In the genomic region with DNA sequence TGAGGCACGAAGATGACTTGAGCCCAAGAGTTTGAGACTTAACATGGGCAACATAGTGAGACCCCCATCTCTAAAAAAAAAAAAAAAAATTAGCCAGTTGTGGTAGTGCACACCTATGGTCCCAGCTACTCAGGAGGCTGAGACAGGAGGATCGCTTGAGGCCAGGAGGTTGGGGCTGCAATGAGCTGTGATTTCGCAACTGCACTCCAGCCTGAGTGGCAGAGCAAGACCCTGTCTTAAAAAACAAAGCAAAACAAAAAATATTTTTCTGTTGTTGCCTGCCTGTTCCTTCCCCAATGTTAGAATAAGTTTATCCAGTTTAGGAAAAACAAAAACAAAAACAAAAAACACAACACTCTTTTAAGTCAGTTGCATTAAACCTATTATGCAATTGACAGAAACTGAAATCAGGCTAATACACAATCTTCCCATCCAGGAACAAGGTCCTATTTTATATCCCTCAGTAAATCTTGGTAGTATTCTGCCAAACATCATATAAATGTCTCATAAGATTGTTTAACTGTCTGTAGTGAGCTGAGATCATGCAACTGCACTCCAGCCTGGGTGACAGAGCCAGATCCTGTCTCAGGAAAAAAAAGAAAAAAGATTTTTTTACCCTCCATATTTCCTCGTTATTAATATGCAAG, we compare ENCODE assay signal across 23 cellular contexts. TPM values are rescaled to one million over a fixed set of nuclear protein-coding genes. Genes with fewer than 3 reads are reported as not detected.
DNase-seq lines count a peak whose midpoint lies in the region; ATAC-seq, FAIRE-seq and TF ChIP-seq lines count a peak whose summit lies in the region.
"Had no signal": no experiment of that assay in that cellular context is flagged by ENCODE, and none has a peak within 500 bp of the region (broad histone marks: within the 10 kb centered on the region; RNA-seq: fewer than 3 reads in every experiment).

No MANE protein-coding gene starts in this region.

- H3K27ac ChIP-seq in A549: no peak overlapping the region
- no peak overlapping the region for H3K27ac ChIP-seq in GM12878 (ENCODE audit: control insufficient read depth, insufficient read depth)
- no peak overlapping the region for H3K27ac ChIP-seq in kidney (ENCODE audit: low read depth in 2 of 2, low read length in 2 of 2)

- no TSS peak for BruUV-seq in GM12878 (replicated peaks; lab: Mats Ljungman, UMichigan)

- no peak for ATAC-seq in A549
- ATAC-seq in GM12878: no peak
- ATAC-seq in GM21526 (IDR thresholded peaks at IDR 0.05; ENCODE audit: low FRiP score, unreplicated experiment): no peak
- no peak for ATAC-seq in HG03039 (IDR thresholded peaks at IDR 0.05; ENCODE audit: unreplicated experiment)

- intact Hi-C loops in GM12878 (cut with micrococcal nuclease; ENCODE audit: unreplicated experiment) (no loop called here), kidney (cut with DNase I) (no loop called here)

- H4K20me1 ChIP-seq in GM12878 (ENCODE audit: control insufficient read depth, insufficient read depth): no peaks in the 10 kb centered on the region

- 73% methylated on average over 4 of the region's 4 CpGs for WGBS in A549 (ENCODE audit: missing lambda C conversion rate)
- WGBS in GM12878 (ENCODE audit: insufficient coverage, insufficient replicate concordance, low lambda C conversion rate, missing lambda C conversion rate): 82% methylated on average over 4 of the region's 4 CpGs

- in situ Hi-C loops in GM12878 (cut with MboI): no loop called here
- in situ Hi-C loops in ACHN (cut with HindIII; ENCODE audit: low pct_ligation_motif_present, low pct_unique_long_range_greater_than_20kb, low sequenced_read_pairs): no loop called here

- CTCF ChIA-PET in A549 (lab: Yijun Ruan, JAX) (interaction anchor here (0.7 kb wide), 2 partner anchors 9 to 69 kb away, joined by 3 read pairs; no protein-coding TSS in a partner anchor), GM12878 (lab: Yijun Ruan, JAX) (interaction anchor here (1.2 to 10.0 kb wide), 2 partner anchors 18 to 29 kb away, joined by 3 to 134 read pairs; no protein-coding TSS in a partner anchor)

- H3K36me3 ChIP-seq in GM12878 (ENCODE audit: control insufficient read depth in 2 of 2, insufficient read depth in 2 of 2, low read length in 1 of 2) (no peaks in the 10 kb centered on the region), kidney (ENCODE audit: control insufficient read depth in 1 of 2, insufficient read depth in 2 of 2, low read length in 2 of 2) (no peaks in the 10 kb centered on the region)

- no peak for FAIRE-seq in A549 (lab: Jason Lieb, UNC)
- no peak for FAIRE-seq in GM12878 (lab: Jason Lieb, UNC)
- FAIRE-seq in kidney (lab: Jason Lieb, UNC): no peak
- FAIRE-seq: D721Med had no signal

- H3K4me2 ChIP-seq in A549: no peak overlapping the region
- H3K4me2 ChIP-seq in GM12878 (ENCODE audit: control insufficient read depth, insufficient read depth): peak overlapping the region; percentile 41; the same call in 1 of the 2 replicates
- H3K4me2 ChIP-seq: SK-N-SH had no signal

- no peaks in the 10 kb centered on the region for H3K9me3 ChIP-seq in A549
- no peaks in the 10 kb centered on the region; the same call in 2 of the 3 replicates for H3K9me3 ChIP-seq in GM12878 (replicated peaks; ENCODE audit: control insufficient read depth, insufficient read depth, low read length)
- no peaks in the 10 kb centered on the region for H3K9me3 ChIP-seq in kidney (ENCODE audit: control insufficient read depth in 1 of 2, low read length in 2 of 2)
- H3K9me3 ChIP-seq: SK-N-SH had no signal

- H3K27me3 ChIP-seq in GM12878 (replicated peaks in 1 of 2; ENCODE audit: control insufficient read depth in 2 of 2, insufficient read depth in 2 of 2, low read length in 1 of 2): no peaks in the 10 kb centered on the region

- no peak overlapping the region for H2AFZ ChIP-seq in GM12878 (ENCODE audit: control insufficient read depth, low read depth, low read length)

- H3K4me1 ChIP-seq in A549: no peaks in the 10 kb centered on the region
- H3K4me1 ChIP-seq in GM12878 (ENCODE audit: control insufficient read depth, insufficient read depth, low read length): peaks cover 19% of the 10 kb centered on the region
- peaks cover 0 to 3% of the 10 kb centered on the region in 2 donors for H3K4me1 ChIP-seq in kidney (ENCODE audit: control insufficient read depth in 1 of 2, insufficient read depth in 1 of 2, low read depth in 1 of 2, low read length in 2 of 2)

- peaks cover 22% of the 10 kb centered on the region for H3K79me2 ChIP-seq in GM12878 (ENCODE audit: control insufficient read depth, insufficient read depth, low read length)

- RAD21 ChIA-PET in GM12878 (lab: Charles Lee; ENCODE audit: unreplicated experiment): interaction anchor here (1.0 to 4.8 kb wide), 2 partner anchors 10 to 29 kb away, joined by 3 to 89 read pairs; no protein-coding TSS in a partner anchor

- POLR2A ChIA-PET in A549 (lab: Yijun Ruan, JAX) (no interaction called here), GM12878 (lab: Charles Lee) (interaction anchor here (0.5 to 1.4 kb wide), 6 partner anchors 8 to 48 kb away, joined by 3 to 7 read pairs (median 4); no protein-coding TSS in a partner anchor)

- no peak for TF ChIP-seq CTCF in A549 (IDR thresholded peaks at IDR 0.05)
- TF ChIP-seq CTCF in GM12878 (IDR thresholded peaks at IDR 0.05 in 2 of 3, conservative IDR thresholded peaks at IDR 0.05 in 1 of 3; ENCODE audit: control insufficient read depth in 2 of 3, extremely low read depth in 1 of 3, insufficient read depth in 1 of 3, low read depth in 3 of 3, low read length in 3 of 3): no peak
- TF ChIP-seq CTCF in kidney (IDR thresholded peaks at IDR 0.05; ENCODE audit: borderline replicate concordance, extremely low read depth, insufficient read depth): no peak

- H3K4me3 ChIP-seq in A549 (no peak overlapping the region), GM12878 (no peak overlapping the region), kidney (ENCODE audit: low read length in 2 of 2) (no peak overlapping the region)

- no peak for DNase-seq in A549 (ENCODE audit: low read depth in 1 of 2, low spot score in 1 of 2)
- peak; percentile 38 for DNase-seq in GM04504 (ENCODE audit: low read depth)
- DNase-seq in GM12878 (ENCODE audit: low read depth, low spot score): no peak
- peak; percentile 41 for DNase-seq in kidney
- DNase-seq in ACHN: no peak
- no peak for DNase-seq in stimulated activated CD4-positive, alpha-beta T cell treated with anti-CD3 and anti-CD28 coated beads, Interleukin-4, amount 100 ng/mL, for 4 hours
- DNase-seq: C1 segment of cervical spinal cord, DMS79, H7, HFFc6, NCI-H1105 treated with DMSO at 0.1 percent for 48 hours, NCI-H1694, NCI-H2081 treated with DMSO at 0.1 percent for 48 hours, NCI-H226, NCI-H524, NCI-H82, RPMI8226, SHP77 treated with DMSO at 0.1 percent for 48 hours, SK-N-SH had no signal

- no peak for TF ChIP-seq EP300 in A549 (IDR thresholded peaks at IDR 0.05)
- TF ChIP-seq EP300 in GM12878 (IDR thresholded peaks at IDR 0.05; ENCODE audit: borderline replicate concordance in 1 of 2, control insufficient read depth in 1 of 2, low read depth in 2 of 2, low read length in 2 of 2): no peak

- no peak for TF ChIP-seq RAD21 in A549 (conservative IDR thresholded peaks at IDR 0.05 in 1 of 2, IDR thresholded peaks at IDR 0.05 in 1 of 2)
- TF ChIP-seq RAD21 in GM12878 (IDR thresholded peaks at IDR 0.05; ENCODE audit: insufficient read depth, low read depth, low read length): no peak

- SMC1A ChIA-PET in GM12878 (lab: Charles Lee; ENCODE audit: uncharacterized antibody, unreplicated experiment): interaction anchor here (0.7 to 0.9 kb wide), 2 partner anchors 17 to 34 kb away, joined by 3 read pairs; no protein-coding TSS in a partner anchor

- H3K9ac ChIP-seq in GM12878 (ENCODE audit: control insufficient read depth, insufficient read depth, low read length) (no peak overlapping the region; the same call in 1 of the 2 replicates), kidney (ENCODE audit: low read length in 2 of 2) (no peak overlapping the region)
- H3K9ac ChIP-seq: SK-N-SH had no signal

- TF ChIP-seq POLR2A in A549 (IDR thresholded peaks at IDR 0.05; ENCODE audit: low read length): no peak
- no peak for TF ChIP-seq POLR2A in GM12878 (IDR thresholded peaks at IDR 0.05; ENCODE audit: low read depth, low read length)

RNA-seq across cellular contexts. Expression of a gene that starts 5.0 kb away (rescaled TPM):
- polyA plus RNA-seq in A549 (2011; rRNA removed) (3.3 and 3.9 TPM in 2 replicates), A549 (2017; fragmentation: RNase III; extraction: RNeasy Plus Mini Kit Qiagen cat#74134 plus additional on column Dnase treatment) (1.9 to 3.8 TPM (median 3.4 TPM) in 3 replicates), GM12878 (2011; rRNA removed) (30.2 and 43.3 TPM in 2 replicates), GM12878 (2014; fragmentation: Illumina TruSeq; extraction: Trizol) (12.0 and 14.2 TPM in 2 replicates), GM12878 (2014; fragmentation: Nextera tagmentation; extraction: Ambion mirVana) (10 to 100 TPM; 12.2 to 13.5 TPM), GM12878 (2014; rRNA removed) (12.7 and 15.2 TPM in 2 replicates), GM12878 (2016; fragmentation: Nextera tagmentation; extraction: Ambion mirVana) (1 to 10 TPM; 6.6 to 7.2 TPM), kidney (ENCODE audit: insufficient read depth, low read depth, low replicate concordance) (15.4 TPM)
- 1.8 and 2.1 TPM in 2 replicates for polyA plus RNA-seq in A549 (2012; cell fraction: cytosol; rRNA removed)
- polyA plus RNA-seq in A549 (2012; cell fraction: nucleus; rRNA removed): 16.9 and 20.3 TPM in 2 replicates
- 3.1 and 3.7 TPM in 2 replicates for polyA minus RNA-seq in A549 (2011; rRNA and poly(A)+ RNA removed)
- total RNA-seq in GM12878 (2013; cell fraction: nucleolus; rRNA removed): 51.4 and 53.5 TPM in 2 replicates
- total RNA-seq in GM12878 (2014; rRNA removed) (9.0 and 10.1 TPM in 2 replicates), GM12878 (2014; rRNA removed; fragmentation: Illumina TruSeq; extraction: Trizol) (10.8 and 11.1 TPM in 2 replicates), GM12878 (2021) (7.0 and 7.5 TPM in 2 replicates), kidney (18.8 TPM)
- polyA plus RNA-seq in GM12878 (2011; ENCODE audit: low read depth): 2.1 TPM
- 77.4 and 79.8 TPM in 2 replicates for polyA plus RNA-seq in GM12878 (2011; cell fraction: cytosol; rRNA removed)
- polyA plus RNA-seq in GM12878 (2011; cell fraction: nucleus; rRNA removed): 35.6 and 39.5 TPM in 2 replicates
- polyA plus RNA-seq in GM12878 (2012): 4.9 and 7.0 TPM in 2 replicates
- 37.6 and 58.1 TPM in 2 replicates for polyA minus RNA-seq in GM12878 (2011; rRNA and poly(A)+ RNA removed)
- 8.8 and 9.1 TPM in 2 replicates for polyA minus RNA-seq in GM12878 (2011; cell fraction: cytosol; rRNA and poly(A)+ RNA removed)
- 28.2 and 40.5 TPM in 2 replicates for polyA minus RNA-seq in GM12878 (2011; cell fraction: nucleus; rRNA and poly(A)+ RNA removed)
- total RNA-seq: LHCN-M2 had no signal

RNA-seq across cellular contexts. Expression of a gene that starts 20.3 kb away (rescaled TPM):
- 24.9 and 28.6 TPM in 2 replicates for polyA plus RNA-seq in A549 (2011; rRNA removed)
- polyA plus RNA-seq in A549 (2012; cell fraction: cytosol; rRNA removed): 47.0 and 50.9 TPM in 2 replicates
- polyA plus RNA-seq in A549 (2012; cell fraction: nucleus; rRNA removed): 539 and 545 TPM in 2 replicates
- 45.3 to 47.8 TPM (median 46.7 TPM) in 3 replicates for polyA plus RNA-seq in A549 (2017; fragmentation: RNase III; extraction: RNeasy Plus Mini Kit Qiagen cat#74134 plus additional on column Dnase treatment)
- 12.0 and 12.7 TPM in 2 replicates for polyA minus RNA-seq in A549 (2011; rRNA and poly(A)+ RNA removed)
- 77.2 and 88.6 TPM in 2 replicates for total RNA-seq in GM12878 (2013; cell fraction: nucleolus; rRNA removed)
- 23.9 and 24.0 TPM in 2 replicates for total RNA-seq in GM12878 (2014; rRNA removed)
- 13.2 TPM in 2 replicates for total RNA-seq in GM12878 (2014; rRNA removed; fragmentation: Illumina TruSeq; extraction: Trizol)
- total RNA-seq in GM12878 (2021): 23.1 and 24.1 TPM in 2 replicates
- 5.1 TPM for polyA plus RNA-seq in GM12878 (2011; ENCODE audit: low read depth)
- polyA plus RNA-seq in GM12878 (2011; rRNA removed): 14.9 and 35.9 TPM in 2 replicates
- 25.1 and 44.7 TPM in 2 replicates for polyA plus RNA-seq in GM12878 (2011; cell fraction: cytosol; rRNA removed)
- polyA plus RNA-seq in GM12878 (2011; cell fraction: nucleus; rRNA removed): 499 and 556 TPM in 2 replicates
- 15.1 and 17.8 TPM in 2 replicates for polyA plus RNA-seq in GM12878 (2012)
- 16.9 and 26.5 TPM in 2 replicates for polyA plus RNA-seq in GM12878 (2014; fragmentation: Illumina TruSeq; extraction: Trizol)
- 1 to 10 TPM; 2.6 to 5.6 TPM for polyA plus RNA-seq in GM12878 (2014; fragmentation: Nextera tagmentation; extraction: Ambion mirVana)
- polyA plus RNA-seq in GM12878 (2014; rRNA removed): 50.3 and 55.4 TPM in 2 replicates
- 10 to 100 TPM; 18.6 to 20.1 TPM for polyA plus RNA-seq in GM12878 (2016; fragmentation: Nextera tagmentation; extraction: Ambion mirVana)
- polyA minus RNA-seq in GM12878 (2011; rRNA and poly(A)+ RNA removed): 8.9 and 25.0 TPM in 2 replicates
- 4.8 and 5.7 TPM in 2 replicates for polyA minus RNA-seq in GM12878 (2011; cell fraction: cytosol; rRNA and poly(A)+ RNA removed)
- 26.7 and 66.3 TPM in 2 replicates for polyA minus RNA-seq in GM12878 (2011; cell fraction: nucleus; rRNA and poly(A)+ RNA removed)
- 76.4 TPM for total RNA-seq in kidney
- polyA plus RNA-seq in kidney (ENCODE audit: insufficient read depth, low read depth, low replicate concordance): 45.0 TPM

RNA-seq across cellular contexts. Expression of a gene that starts 50.3 kb away (rescaled TPM):
- polyA plus RNA-seq in A549 (2011; rRNA removed) (3.5 and 4.2 TPM in 2 replicates), A549 (2017; fragmentation: RNase III; extraction: RNeasy Plus Mini Kit Qiagen cat#74134 plus additional on column Dnase treatment) (1.9 to 2.5 TPM (median 2.0 TPM) in 3 replicates), GM12878 (2011; rRNA removed) (2.9 and 4.6 TPM in 2 replicates), GM12878 (2014; fragmentation: Illumina TruSeq; extraction: Trizol) (3.9 and 4.3 TPM in 2 replicates), GM12878 (2014; fragmentation: Nextera tagmentation; extraction: Ambion mirVana) (1 to 10 TPM; 1.3 to 2.3 TPM), GM12878 (2014; rRNA removed) (4.4 and 5.1 TPM in 2 replicates), GM12878 (2016; fragmentation: Nextera tagmentation; extraction: Ambion mirVana) (1 to 10 TPM; 3.5 to 3.9 TPM), kidney (ENCODE audit: insufficient read depth, low read depth, low replicate concordance) (7.9 TPM)
- 1.2 and 1.6 TPM in 2 replicates for polyA plus RNA-seq in A549 (2012; cell fraction: cytosol; rRNA removed)
- 1.7 TPM in 2 replicates for polyA plus RNA-seq in A549 (2012; cell fraction: nucleus; rRNA removed)
- 1.4 and 2.7 TPM in 2 replicates for polyA minus RNA-seq in A549 (2011; rRNA and poly(A)+ RNA removed)
- 6.6 and 6.8 TPM in 2 replicates for total RNA-seq in GM12878 (2013; cell fraction: nucleolus; rRNA removed)
- total RNA-seq in GM12878 (2014; rRNA removed) (2.5 and 3.8 TPM in 2 replicates), GM12878 (2014; rRNA removed; fragmentation: Illumina TruSeq; extraction: Trizol) (3.8 and 4.4 TPM in 2 replicates), GM12878 (2021) (3.3 and 3.7 TPM in 2 replicates), kidney (3.0 TPM)
- polyA plus RNA-seq in GM12878 (2011; ENCODE audit: low read depth): 4.2 TPM
- 2.3 and 3.0 TPM in 2 replicates for polyA plus RNA-seq in GM12878 (2011; cell fraction: cytosol; rRNA removed)
- polyA plus RNA-seq in GM12878 (2011; cell fraction: nucleus; rRNA removed): 6.2 and 7.2 TPM in 2 replicates
- 3.7 and 4.0 TPM in 2 replicates for polyA plus RNA-seq in GM12878 (2012)
- polyA minus RNA-seq in GM12878 (2011; rRNA and poly(A)+ RNA removed): 1.5 and 2.0 TPM in 2 replicates
- polyA minus RNA-seq in GM12878 (2011; cell fraction: cytosol; rRNA and poly(A)+ RNA removed): 1.3 and 2.1 TPM in 2 replicates
- polyA minus RNA-seq in GM12878 (2011; cell fraction: nucleus; rRNA and poly(A)+ RNA removed): 1.8 and 1.9 TPM in 2 replicates

RNA-seq across cellular contexts. Expression of a gene that starts 51.4 kb away (rescaled TPM):
- polyA plus RNA-seq in A549 (2011; rRNA removed) (10.0 and 13.1 TPM in 2 replicates), A549 (2017; fragmentation: RNase III; extraction: RNeasy Plus Mini Kit Qiagen cat#74134 plus additional on column Dnase treatment) (36.7 to 38.4 TPM (median 38.2 TPM) in 3 replicates), GM12878 (2011; rRNA removed) (9.1 and 16.2 TPM in 2 replicates), GM12878 (2014; fragmentation: Illumina TruSeq; extraction: Trizol) (15.1 and 35.8 TPM in 2 replicates), GM12878 (2014; fragmentation: Nextera tagmentation; extraction: Ambion mirVana) (10 to 100 TPM in 1 of 2 experiments, 1 to 10 TPM in 1; 8.2 to 12.6 TPM), GM12878 (2014; rRNA removed) (32.3 and 42.0 TPM in 2 replicates), GM12878 (2016; fragmentation: Nextera tagmentation; extraction: Ambion mirVana) (10 to 100 TPM; 14.9 to 18.1 TPM), kidney (ENCODE audit: insufficient read depth, low read depth, low replicate concordance) (33.4 TPM)
- polyA plus RNA-seq in A549 (2012; cell fraction: cytosol; rRNA removed): 19.7 and 25.3 TPM in 2 replicates
- polyA plus RNA-seq in A549 (2012; cell fraction: nucleus; rRNA removed): 30.0 and 34.0 TPM in 2 replicates
- 22.3 and 25.4 TPM in 2 replicates for polyA minus RNA-seq in A549 (2011; rRNA and poly(A)+ RNA removed)
- 21.3 and 27.2 TPM in 2 replicates for total RNA-seq in GM12878 (2013; cell fraction: nucleolus; rRNA removed)
- total RNA-seq in GM12878 (2014; rRNA removed) (33.8 and 39.6 TPM in 2 replicates), GM12878 (2014; rRNA removed; fragmentation: Illumina TruSeq; extraction: Trizol) (22.8 and 26.0 TPM in 2 replicates), GM12878 (2021) (46.0 and 48.0 TPM in 2 replicates), kidney (47.2 TPM)
- 17.6 TPM for polyA plus RNA-seq in GM12878 (2011; ENCODE audit: low read depth)
- polyA plus RNA-seq in GM12878 (2011; cell fraction: cytosol; rRNA removed): 17.2 and 23.4 TPM in 2 replicates
- polyA plus RNA-seq in GM12878 (2011; cell fraction: nucleus; rRNA removed): 33.6 and 46.8 TPM in 2 replicates
- polyA plus RNA-seq in GM12878 (2012): 31.5 and 32.5 TPM in 2 replicates
- 23.3 and 38.0 TPM in 2 replicates for polyA minus RNA-seq in GM12878 (2011; rRNA and poly(A)+ RNA removed)
- 12.3 and 15.0 TPM in 2 replicates for polyA minus RNA-seq in GM12878 (2011; cell fraction: cytosol; rRNA and poly(A)+ RNA removed)
- 23.2 and 40.4 TPM in 2 replicates for polyA minus RNA-seq in GM12878 (2011; cell fraction: nucleus; rRNA and poly(A)+ RNA removed)

RNA-seq across cellular contexts. Expression of a gene that starts 58.1 kb away (rescaled TPM):
- polyA plus RNA-seq in A549 (2011; rRNA removed) (15.2 and 15.7 TPM in 2 replicates), A549 (2017; fragmentation: RNase III; extraction: RNeasy Plus Mini Kit Qiagen cat#74134 plus additional on column Dnase treatment) (29.9 to 33.0 TPM (median 31.6 TPM) in 3 replicates), GM12878 (2011; rRNA removed) (7.9 and 15.2 TPM in 2 replicates), GM12878 (2014; fragmentation: Illumina TruSeq; extraction: Trizol) (0.52 and 5.2 TPM in 2 replicates), GM12878 (2014; fragmentation: Nextera tagmentation; extraction: Ambion mirVana) (1 to 10 TPM; 1.8 to 9.9 TPM), GM12878 (2014; rRNA removed) (62.5 and 70.4 TPM in 2 replicates), GM12878 (2016; fragmentation: Nextera tagmentation; extraction: Ambion mirVana) (10 to 100 TPM in 1 of 2 experiments, 1 to 10 TPM in 1; 4.0 to 56.3 TPM), kidney (ENCODE audit: insufficient read depth, low read depth, low replicate concordance) (40.2 TPM)
- polyA plus RNA-seq in A549 (2012; cell fraction: cytosol; rRNA removed): 66.3 and 69.9 TPM in 2 replicates
- polyA plus RNA-seq in A549 (2012; cell fraction: nucleus; rRNA removed): 103 and 122 TPM in 2 replicates
- polyA minus RNA-seq in A549 (2011; rRNA and poly(A)+ RNA removed): 9.5 and 10.7 TPM in 2 replicates
- 12.0 and 12.4 TPM in 2 replicates for total RNA-seq in GM12878 (2013; cell fraction: nucleolus; rRNA removed)
- total RNA-seq in GM12878 (2014; rRNA removed) (51.3 and 55.5 TPM in 2 replicates), GM12878 (2014; rRNA removed; fragmentation: Illumina TruSeq; extraction: Trizol) (14.1 and 19.6 TPM in 2 replicates), GM12878 (2021) (58.1 and 61.0 TPM in 2 replicates), kidney (41.7 TPM)
- 6.0 TPM for polyA plus RNA-seq in GM12878 (2011; ENCODE audit: low read depth)
- polyA plus RNA-seq in GM12878 (2011; cell fraction: cytosol; rRNA removed): 19.4 and 34.8 TPM in 2 replicates
- polyA plus RNA-seq in GM12878 (2011; cell fraction: nucleus; rRNA removed): 54.8 and 58.1 TPM in 2 replicates
- polyA plus RNA-seq in GM12878 (2012): 31.2 and 32.0 TPM in 2 replicates
- 2.0 and 4.9 TPM in 2 replicates for polyA minus RNA-seq in GM12878 (2011; rRNA and poly(A)+ RNA removed)
- polyA minus RNA-seq in GM12878 (2011; cell fraction: cytosol; rRNA and poly(A)+ RNA removed): 6.9 and 9.5 TPM in 2 replicates
- 5.9 and 9.7 TPM in 2 replicates for polyA minus RNA-seq in GM12878 (2011; cell fraction: nucleus; rRNA and poly(A)+ RNA removed)

Comparison
In these comparisons a context has a peak if more than half of its experiments do, and no peak if none do; other contexts are left out.
1. DNase-seq: peak in GM04504 (single experiment) and kidney (single experiment); none in A549 (0 of 2), GM12878 (single experiment), ACHN (single experiment) and stimulated activated CD4-positive, alpha-beta T cell treated with anti-CD3 and anti-CD28 coated beads, Interleukin-4, amount 100 ng/mL, for 4 hours (0 of 2).